ENCODE assay signal across 1 cellular context in the genomic region with DNA sequence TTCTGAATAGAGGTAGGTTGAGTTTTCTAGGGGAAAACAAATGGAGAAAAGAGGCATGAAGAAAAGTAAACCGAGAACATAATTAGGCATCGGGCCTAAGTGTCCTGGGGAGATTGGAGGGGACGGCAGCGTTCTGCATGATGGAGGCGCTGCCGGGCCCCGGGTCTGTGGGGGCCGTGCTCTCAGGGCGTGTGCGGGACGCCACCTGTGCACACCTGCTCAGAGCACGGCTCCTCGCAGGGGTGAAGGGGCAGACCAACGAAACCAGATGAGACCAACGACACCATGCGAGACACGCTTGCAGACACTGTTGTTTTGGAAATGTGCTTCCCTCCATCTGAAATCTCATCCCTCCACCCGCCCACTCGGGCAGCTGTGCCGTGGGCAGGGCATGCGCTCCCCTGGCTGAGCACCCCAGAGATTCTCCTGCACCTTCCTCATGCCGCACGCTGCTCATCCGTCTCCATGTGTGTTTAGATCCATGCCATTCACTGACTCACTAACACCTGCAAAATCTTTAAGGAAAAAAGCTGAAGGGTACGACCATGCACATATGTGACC.
TF ChIP-seq lines count a peak whose summit lies in the region.

No MANE protein-coding gene starts in this region.

TF ChIP-seq in HEK293, 187 proteins besides CTCF, POLR2A, EP300 and RAD21 (continued from another document):
- peak; percentile 79 for TF ChIP-seq EGR2 (tag by site-specific recombination; IDR thresholded peaks at IDR 0.05; ENCODE audit: low read depth)
- no peak for TF ChIP-seq SALL2 (tag by site-specific recombination; IDR thresholded peaks at IDR 0.05; ENCODE audit: borderline replicate concordance)
- TF ChIP-seq ZFHX2 (tag by site-specific recombination; conservative IDR thresholded peaks at IDR 0.05) = peak; percentile 84
- TF ChIP-seq, protein P1, sequence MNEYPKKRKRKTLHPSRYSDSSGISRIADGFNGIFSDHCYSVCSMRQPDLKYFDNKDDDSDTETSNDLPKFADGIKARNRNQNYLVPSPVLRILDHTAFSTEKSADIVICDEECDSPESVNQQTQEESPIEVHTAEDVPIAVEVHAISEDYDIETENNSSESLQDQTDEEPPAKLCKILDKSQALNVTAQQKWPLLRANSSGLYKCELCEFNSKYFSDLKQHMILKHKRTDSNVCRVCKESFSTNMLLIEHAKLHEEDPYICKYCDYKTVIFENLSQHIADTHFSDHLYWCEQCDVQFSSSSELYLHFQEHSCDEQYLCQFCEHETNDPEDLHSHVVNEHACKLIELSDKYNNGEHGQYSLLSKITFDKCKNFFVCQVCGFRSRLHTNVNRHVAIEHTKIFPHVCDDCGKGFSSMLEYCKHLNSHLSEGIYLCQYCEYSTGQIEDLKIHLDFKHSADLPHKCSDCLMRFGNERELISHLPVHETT (tag by site-specific recombination; IDR thresholded peaks at IDR 0.05) = no peak
- TF ChIP-seq ZNF514 (tag by site-specific recombination; IDR thresholded peaks at IDR 0.05) = no peak
- no peak for TF ChIP-seq ZNF560 (tag by site-specific recombination; IDR thresholded peaks at IDR 0.05; ENCODE audit: borderline replicate concordance)
- no peak for TF ChIP-seq BCL11B (tag by site-specific recombination; IDR thresholded peaks at IDR 0.05; ENCODE audit: low read depth)
- no peak for TF ChIP-seq ZNF121 (tag by site-specific recombination; IDR thresholded peaks at IDR 0.05)
